In genomic region chr16:67241008-67241900, GRCh38 we compare ENCODE assay signal across 9 cellular contexts. TPM values are rescaled to one million over a fixed set of nuclear protein-coding genes. Genes with fewer than 3 reads are reported as not detected.
DNase-seq lines count a peak whose midpoint lies in the region; ATAC-seq lines count a peak whose summit lies in the region.
"Had no signal": no experiment of that assay in that cellular context is flagged by ENCODE, and none has a peak within 500 bp of the region (broad histone marks: within the 10 kb centered on the region; RNA-seq: fewer than 3 reads in every experiment).

No MANE protein-coding gene starts in this region.

- POLR2A ChIA-PET in naive thymus-derived CD4-positive, alpha-beta T cell (lab: Charles Lee), result no interaction called here

- no peak for ATAC-seq in GM21825 (IDR thresholded peaks at IDR 0.05; ENCODE audit: unreplicated experiment)
- no peak for ATAC-seq in naive thymus-derived CD4-positive, alpha-beta T cell
- no peak for ATAC-seq in GM19455 (IDR thresholded peaks at IDR 0.05; ENCODE audit: unreplicated experiment)

- H3K9ac ChIP-seq in iPS-18a (ENCODE audit: low read length), result peak overlapping the region; percentile 6

- H3K36me3 ChIP-seq in iPS-18a (ENCODE audit: control insufficient read depth, low read depth, low read length), result peaks cover 8% of the 10 kb centered on the region
- peaks cover 0 to 36% (median 3%) of the 10 kb centered on the region in 3 experiments for H3K36me3 ChIP-seq in naive thymus-derived CD4-positive, alpha-beta T cell (ENCODE audit: control insufficient read depth in 2 of 3, insufficient read depth in 3 of 3, low read length in 3 of 3)

- H3K4me3 Mint-ChIP-seq in T-helper 2 cell treated with Interferon-gamma antibody and Interleukin-4, amounts not matched to agents 5 μg/mL and 100 μg/mL, for 36 hours, result no peak overlapping the region
- no peak overlapping the region for H3K4me3 Mint-ChIP-seq in naive thymus-derived CD4-positive, alpha-beta T cell

- H3K27ac Mint-ChIP-seq in T-helper 2 cell treated with Interferon-gamma antibody and Interleukin-4, amounts not matched to agents 5 μg/mL and 100 μg/mL, for 36 hours, result peak overlapping the region; percentile 75
- peak overlapping the region in 3 of 9 donors; percentile 14 to 63 (median 16) for H3K27ac Mint-ChIP-seq in naive thymus-derived CD4-positive, alpha-beta T cell

- intact Hi-C loops in naive thymus-derived CD4-positive, alpha-beta T cell (cut with micrococcal nuclease), result loop anchor here in 1 of 2 donors (10.0 kb wide), 1 partner anchor 604 kb away; the partner anchor contains the start of genes CENPT, NUTF2 and THAP11

- no peaks in the 10 kb centered on the region for H3K9me3 ChIP-seq in iPS-18a (ENCODE audit: control insufficient read depth, low read depth, low read length)
- H3K9me3 ChIP-seq in naive thymus-derived CD4-positive, alpha-beta T cell (ENCODE audit: control insufficient read depth in 2 of 3, low read length in 3 of 3), result no peaks in the 10 kb centered on the region

- peaks cover 17% of the 10 kb centered on the region for H3K4me1 ChIP-seq in iPS-18a (ENCODE audit: control insufficient read depth, low read depth, low read length)
- H3K4me1 ChIP-seq in naive thymus-derived CD4-positive, alpha-beta T cell (ENCODE audit: control insufficient read depth in 2 of 2, insufficient read depth in 2 of 2, low read length in 2 of 2), result peaks cover 14 to 25% of the 10 kb centered on the region in 2 donors

- H3K27me3 ChIP-seq in iPS-18a (ENCODE audit: control insufficient read depth, insufficient read depth, low read length), result no peaks in the 10 kb centered on the region
- H3K27me3 ChIP-seq in naive thymus-derived CD4-positive, alpha-beta T cell (ENCODE audit: control insufficient read depth in 2 of 2, insufficient read depth in 2 of 2, low read length in 2 of 2), result no peaks in the 10 kb centered on the region

- no peak overlapping the region for H3K4me3 ChIP-seq in iPS-18a (ENCODE audit: low read length)
- H3K4me3 ChIP-seq in naive thymus-derived CD4-positive, alpha-beta T cell (ENCODE audit: low read length), result no peak overlapping the region

- H3K27ac ChIP-seq in iPS-18a (ENCODE audit: low read length) (no peak overlapping the region), substantia nigra (ENCODE audit: low read depth, low read length, poor library complexity, severe bottlenecking) (peak overlapping the region; percentile 42)
- no peak overlapping the region for H3K27ac ChIP-seq in naive thymus-derived CD4-positive, alpha-beta T cell (ENCODE audit: low read depth, low read length)

- no peaks in the 10 kb centered on the region for H3K9me3 Mint-ChIP-seq in T-helper 2 cell treated with Interferon-gamma antibody and Interleukin-4, amounts not matched to agents 5 μg/mL and 100 μg/mL, for 36 hours
- H3K9me3 Mint-ChIP-seq in naive thymus-derived CD4-positive, alpha-beta T cell, result no peaks in the 10 kb centered on the region

- no peaks in the 10 kb centered on the region for H3K27me3 Mint-ChIP-seq in T-helper 2 cell treated with Interferon-gamma antibody and Interleukin-4, amounts not matched to agents 5 μg/mL and 100 μg/mL, for 36 hours (ENCODE audit: low read depth)
- H3K27me3 Mint-ChIP-seq in naive thymus-derived CD4-positive, alpha-beta T cell, result no peaks in the 10 kb centered on the region

- H3K4me1 Mint-ChIP-seq in T-helper 2 cell treated with Interferon-gamma antibody and Interleukin-4, amounts not matched to agents 5 μg/mL and 100 μg/mL, for 36 hours (ENCODE audit: low read depth), result peaks cover 37% of the 10 kb centered on the region
- H3K4me1 Mint-ChIP-seq in naive thymus-derived CD4-positive, alpha-beta T cell, result peaks cover 12 to 48% (median 22%) of the 10 kb centered on the region in 7 donors

- CTCF ChIA-PET in naive thymus-derived CD4-positive, alpha-beta T cell (lab: Charles Lee), result no interaction called here

- peaks cover 29% of the 10 kb centered on the region for H3K36me3 Mint-ChIP-seq in T-helper 2 cell treated with Interferon-gamma antibody and Interleukin-4, amounts not matched to agents 5 μg/mL and 100 μg/mL, for 36 hours (ENCODE audit: low read depth)
- H3K36me3 Mint-ChIP-seq in naive thymus-derived CD4-positive, alpha-beta T cell, result peaks cover 0 to 12% (median 7%) of the 10 kb centered on the region in 5 donors

- no peak for DNase-seq in T-helper 2 cell treated with Interferon-gamma antibody and Interleukin-4, amounts not matched to agents 5 μg/mL and 100 μg/mL, for 36 hours (ENCODE audit: low spot score)
- no peak for DNase-seq in T-helper 2 cell
- peak; percentile 95 for DNase-seq in amniotic epithelial cell (ENCODE audit: low read depth)
- peak in 14 of 49 donors; percentile 9 to 53 (median 22) for DNase-seq in substantia nigra (lab: John Stamatoyannopoulos, UW)
- DNase-seq in naive thymus-derived CD4-positive, alpha-beta T cell, result no peak
- DNase-seq: DND-41 had no signal

RNA-seq across cellular contexts. Expression of gene FHOD1, which starts 6.0 kb away (rescaled TPM):
- total RNA-seq in naive thymus-derived CD4-positive, alpha-beta T cell, result 10 to 100 TPM; 23.7 to 81.7 (median 35.1) TPM
- polyA plus RNA-seq in naive thymus-derived CD4-positive, alpha-beta T cell, result 1 to 10 TPM; 3.6 to 3.7 TPM

RNA-seq across cellular contexts. Expression of gene SLC9A5, which starts 7.5 kb away (rescaled TPM):
- 1 to 10 TPM; 1.7 to 3.7 (median 2.2) TPM for total RNA-seq in naive thymus-derived CD4-positive, alpha-beta T cell
- under 1 TPM; 0.11 to 0.18 TPM for polyA plus RNA-seq in naive thymus-derived CD4-positive, alpha-beta T cell

RNA-seq across cellular contexts. Expression of gene TMEM208, which starts 14.3 kb away (rescaled TPM):
- total RNA-seq in naive thymus-derived CD4-positive, alpha-beta T cell, result 10 to 100 TPM; 27.6 to 44.8 (median 32.7) TPM
- polyA plus RNA-seq in naive thymus-derived CD4-positive, alpha-beta T cell, result 10 to 100 TPM; 79.7 to 88.3 TPM

RNA-seq across cellular contexts. Expression of gene PLEKHG4, which starts 38.1 kb away (rescaled TPM):
- total RNA-seq in naive thymus-derived CD4-positive, alpha-beta T cell, result 10 to 100 TPM; 18.9 to 32.3 (median 26.1) TPM
- polyA plus RNA-seq in naive thymus-derived CD4-positive, alpha-beta T cell, result 1 to 10 TPM; 6.2 to 9.1 TPM

RNA-seq across cellular contexts. Expression of gene ELMO3, which starts 42.3 kb away (rescaled TPM):
- 1 to 10 TPM; 2.6 to 9.1 (median 7.5) TPM for total RNA-seq in naive thymus-derived CD4-positive, alpha-beta T cell
- polyA plus RNA-seq in naive thymus-derived CD4-positive, alpha-beta T cell, result under 1 TPM in 1 of 2 donors, not detected in 1; 0.07 TPM
